Comparison of ENCODE assay signal across 10 cellular contexts in the genomic region with DNA sequence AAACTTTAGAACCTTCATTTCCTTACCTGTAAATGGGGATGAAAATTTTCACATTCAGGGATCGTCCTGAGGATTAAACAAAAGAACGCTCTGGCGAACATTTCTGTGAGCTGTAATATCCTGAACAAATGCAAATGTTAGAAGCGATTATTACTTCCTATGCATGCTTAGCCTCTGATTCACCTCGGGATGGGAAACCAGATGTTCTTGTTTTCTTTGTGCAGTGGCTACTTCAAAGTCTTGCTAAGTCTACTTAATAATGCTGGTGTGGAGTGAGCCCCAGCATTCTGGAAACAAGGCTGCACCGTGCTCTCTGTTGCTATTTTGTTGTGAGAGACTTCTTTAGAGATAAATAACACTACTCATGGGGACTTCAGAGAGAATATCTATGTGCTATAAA.
A peak's percentile ranks its signal among the peaks of the same experiment; 100 is the strongest.
DNase-seq lines count a peak whose midpoint lies in the region; ATAC-seq and TF ChIP-seq lines count a peak whose summit lies in the region.
"Had no signal": no experiment of that assay in that cellular context is flagged by ENCODE, and none has a peak within 500 bp of the region (broad histone marks: within the 10 kb centered on the region; RNA-seq: fewer than 3 reads in every experiment).

No MANE protein-coding gene starts in this region.

- no peak for TF ChIP-seq CTCF in type B pancreatic cell (conservative IDR thresholded peaks at IDR 0.05)

- ATAC-seq in GM21576 (IDR thresholded peaks at IDR 0.05; ENCODE audit: unreplicated experiment): no peak
- ATAC-seq: activated T-helper 17 cell treated with anti-CD3 and anti-CD28 coated beads, Interleukin-2, amount 50 U/mL, for 72 hours; left colon had no signal

- peaks cover 4% of the 10 kb centered on the region for H3K9me3 Mint-ChIP-seq in type B pancreatic cell
- H3K9me3 Mint-ChIP-seq: activated T-helper 17 cell treated with anti-CD3 and anti-CD28 coated beads, Interleukin-2, amount 50 U/mL, for 72 hours had no signal

- H3K4me1 Mint-ChIP-seq in type B pancreatic cell (ENCODE audit: unreplicated experiment): peaks cover 48% of the 10 kb centered on the region

- H3K27me3 Mint-ChIP-seq in type B pancreatic cell: no peaks in the 10 kb centered on the region
- H3K27me3 Mint-ChIP-seq: activated T-helper 17 cell treated with anti-CD3 and anti-CD28 coated beads, Interleukin-2, amount 50 U/mL, for 72 hours had no signal

- peak overlapping the region; percentile 97 for H3K27ac Mint-ChIP-seq in type B pancreatic cell
- H3K27ac Mint-ChIP-seq: activated T-helper 17 cell treated with anti-CD3 and anti-CD28 coated beads, Interleukin-2, amount 50 U/mL, for 72 hours had no signal

- H3K36me3 Mint-ChIP-seq in type B pancreatic cell: no peaks in the 10 kb centered on the region

- peak overlapping the region; percentile 78 for H3K4me3 Mint-ChIP-seq in type B pancreatic cell
- H3K4me3 Mint-ChIP-seq: activated T-helper 17 cell treated with anti-CD3 and anti-CD28 coated beads, Interleukin-2, amount 50 U/mL, for 72 hours had no signal

- peak; percentile 65 for DNase-seq in HS-5 (ENCODE audit: low read depth)
- peak; percentile 42 for DNase-seq in amniotic stem cell (lab: John Stamatoyannopoulos, UW)
- DNase-seq in glomerular visceral epithelial cell (ENCODE audit: extremely low spot score): peak; percentile 59
- no peak for DNase-seq in type B pancreatic cell (ENCODE audit: extremely low spot score, unreplicated experiment)
- DNase-seq in GM19238 (ENCODE audit: insufficient read length, low spot score): no peak
- DNase-seq in NK-92 (lab: John Stamatoyannopoulos, UW; ENCODE audit: unreplicated experiment): no peak
- DNase-seq: left colon, stomach had no signal

Comparison
In these comparisons a context has a peak if more than half of its experiments do, and no peak if none do; other contexts are left out.
1. DNase-seq: peak in HS-5 (single experiment), amniotic stem cell (single experiment) and glomerular visceral epithelial cell (single experiment); none in type B pancreatic cell (single experiment), GM19238 (single experiment) and NK-92 (single experiment).